Comparison of ENCODE assay signal across 8 cellular contexts in the genomic region with DNA sequence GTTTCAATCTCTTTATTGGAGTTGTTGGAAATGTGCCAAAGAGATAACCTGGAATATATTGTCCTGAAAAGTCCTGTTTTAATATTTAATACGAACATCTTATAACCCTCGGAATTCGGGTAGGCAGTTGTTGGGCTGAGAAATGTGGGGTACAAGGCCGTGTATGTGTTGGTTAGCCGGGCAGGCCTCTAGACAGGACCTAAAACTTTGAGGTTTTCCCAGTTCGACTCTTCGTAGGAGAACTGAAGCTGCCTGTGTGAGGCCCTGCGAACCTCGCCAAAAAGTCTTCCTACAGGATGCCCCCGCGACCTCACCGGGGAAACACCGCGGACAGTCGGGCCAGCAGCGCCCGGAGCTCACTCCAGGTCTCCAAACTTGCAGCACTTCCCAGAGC. TPM values are rescaled to one million over a fixed set of nuclear protein-coding genes. Genes with fewer than 3 reads are reported as not detected.
A peak's percentile ranks its signal among the peaks of the same experiment; 100 is the strongest.
DNase-seq lines count a peak whose midpoint lies in the region; ATAC-seq and TF ChIP-seq lines count a peak whose summit lies in the region.

No MANE protein-coding gene starts in this region.

- peaks cover 37% of the 10 kb centered on the region for H3K27me3 Mint-ChIP-seq in activated B cell treated with CpG ODN at 0.5 μM for 24 hours

- H3K27me3 ChIP-seq in A673 (replicated peaks; ENCODE audit: insufficient read depth, low read depth, low read length, poor library complexity) (no peaks in the 10 kb centered on the region), testis (no peaks in the 10 kb centered on the region)

- peaks cover 38% of the 10 kb centered on the region for H3K4me1 Mint-ChIP-seq in activated B cell treated with CpG ODN at 0.5 μM for 24 hours

- WGBS in testis, 2 donors = 1 to 4% methylated on average over 9 to 17 of the region's 17 CpGs

- H3K4me1 ChIP-seq in A673 (ENCODE audit: insufficient read depth, low read length, poor library complexity, severe bottlenecking) (peaks cover 35% of the 10 kb centered on the region), testis (peaks cover 5% of the 10 kb centered on the region)

- TF ChIP-seq CTCF in A673 (conservative IDR thresholded peaks at IDR 0.05; ENCODE audit: low read depth, low read length) = no peak
- no peak for TF ChIP-seq CTCF in activated B cell treated with CpG ODN at 0.5 μM for 24 hours (IDR thresholded peaks at IDR 0.05)
- TF ChIP-seq CTCF in testis (IDR thresholded peaks at IDR 0.05) = no peak

- H3K36me3 ChIP-seq in A673 (ENCODE audit: insufficient read depth, low read length, poor library complexity, severe bottlenecking) = no peaks in the 10 kb centered on the region
- H3K36me3 ChIP-seq in testis (ENCODE audit: low read depth, missing control alignments) = no peaks in the 10 kb centered on the region

- H3K27ac Mint-ChIP-seq in activated B cell treated with CpG ODN at 0.5 μM for 24 hours = no peak overlapping the region

- intact Hi-C loops in A673 (cut with micrococcal nuclease; ENCODE audit: unreplicated experiment) = no loop called here
- intact Hi-C loops in activated B cell treated with CpG ODN at 0.5 μM for 24 hours (cut with micrococcal nuclease) = loop anchor here (5.0 kb wide), 2 partner anchors 136 to 451 kb away; partner anchors contain the start of gene FXN
- intact Hi-C loops in testis (cut with DNase I; ENCODE audit: low total_unique reads) = no loop called here

- peak overlapping the region; percentile 77 for H3K4me3 Mint-ChIP-seq in activated B cell treated with CpG ODN at 0.5 μM for 24 hours

- DNase-seq in A673 (ENCODE audit: low spot score) = no peak
- DNase-seq in activated B cell treated with CpG ODN at 0.5 μM for 24 hours = no peak
- peak; percentile 66 for DNase-seq in iPS-NIHi7 (ENCODE audit: extremely low spot score)
- no peak for DNase-seq in testis
- no peak for DNase-seq in ureter (ENCODE audit: low spot score)
- no peak for DNase-seq in HK-2 (ENCODE audit: unreplicated experiment)

- TF ChIP-seq POLR2A in testis (IDR thresholded peaks at IDR 0.05) = no peak

- no peaks in the 10 kb centered on the region for H3K9me3 Mint-ChIP-seq in activated B cell treated with CpG ODN at 0.5 μM for 24 hours

- POLR2A ChIA-PET in A673 (lab: Charles Lee; ENCODE audit: low non-redundant PET) (no interaction called here), activated B cell treated with CpG ODN at 0.5 μM for 24 hours (lab: Charles Lee) (no interaction called here)

- H3K27ac ChIP-seq in A673 (ENCODE audit: low read depth, low read length, poor library complexity, severe bottlenecking) = peak overlapping the region; percentile 48
- H3K27ac ChIP-seq in testis = peak overlapping the region in 1 of 2 donors; percentile 78

- CTCF ChIA-PET in A673 (lab: Charles Lee) (interaction anchor here (1.2 kb wide), 1 partner anchor 15 kb away, joined by 9 read pairs; no protein-coding TSS in a partner anchor), activated B cell treated with CpG ODN at 0.5 μM for 24 hours (lab: Charles Lee) (no interaction called here)

- H3K36me3 Mint-ChIP-seq in activated B cell treated with CpG ODN at 0.5 μM for 24 hours (ENCODE audit: low read depth) = no peaks in the 10 kb centered on the region

- H3K9me3 ChIP-seq in A673 (ENCODE audit: low read depth, low read length, poor library complexity, severe bottlenecking) (no peaks in the 10 kb centered on the region), testis (no peaks in the 10 kb centered on the region)

- BruUV-seq in A673 (replicated peaks; lab: Mats Ljungman, UMichigan) = no TSS peak

- ATAC-seq in GM21723 (IDR thresholded peaks at IDR 0.05; ENCODE audit: unreplicated experiment) (peak; percentile 11), activated B cell treated with CpG ODN at 0.5 μM for 24 hours (ENCODE audit: low read depth) (no peak), HG03039 (IDR thresholded peaks at IDR 0.05; ENCODE audit: unreplicated experiment) (no peak)

- H3K4me3 ChIP-seq in A673 (ENCODE audit: low read depth, low read length, poor library complexity, severe bottlenecking) (peak overlapping the region; percentile 56), testis (peak overlapping the region; percentile 59 to 82)

RNA-seq across cellular contexts. Expression of gene TJP2, which starts 0.6 kb away (rescaled TPM):
- total RNA-seq in A673 (2021) (7.2 and 10.4 TPM in 2 replicates), activated B cell treated with CpG ODN at 0.5 μM for 24 hours (2.3 and 4.7 TPM in 2 replicates), testis (100 to 1,000 TPM; 148 to 168 TPM), ureter (197 TPM)
- 108 TPM for polyA plus RNA-seq in testis (ENCODE audit: insufficient read depth, low read depth, low replicate concordance)

Comparison
In these comparisons a context has a peak if more than half of its experiments do, and no peak if none do; other contexts are left out.
1. RNA of gene TJP2, which starts 0.6 kb away (total RNA-seq): 197 TPM in ureter (single experiment) and 148 to 168 TPM in testis; 7.2 to 10.4 TPM in A673 and 2.3 to 4.7 TPM in activated B cell treated with CpG ODN at 0.5 μM for 24 hours; every median in the first group is over 10 times any median in the second.